ENCODE assay signal across 25 cellular contexts in the genomic region with DNA sequence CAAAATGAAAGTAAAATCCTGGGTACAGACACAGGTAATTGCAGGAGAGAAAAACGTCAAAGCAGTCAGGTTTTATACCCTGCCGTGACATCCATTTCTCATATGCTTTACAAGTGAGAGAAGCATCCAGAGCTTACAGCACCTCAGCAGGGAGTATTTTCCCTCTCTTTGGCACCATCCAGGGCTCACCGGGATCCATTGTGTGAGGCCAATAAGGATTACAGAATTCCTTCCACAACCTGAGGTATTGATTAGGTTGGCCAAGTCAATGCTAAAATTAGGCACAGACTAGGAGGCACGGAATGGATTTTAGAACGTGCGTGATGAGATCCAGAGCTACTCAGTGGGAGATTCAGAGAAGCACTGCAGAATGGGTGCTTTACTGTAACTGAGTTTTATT.
"Had no signal": no experiment of that assay in that cellular context is flagged by ENCODE, and none has a peak within 500 bp of the region (broad histone marks: within the 10 kb centered on the region; RNA-seq: fewer than 3 reads in every experiment).

No MANE protein-coding gene starts in this region.

- H3K27me3 Mint-ChIP-seq: activated CD4-positive, alpha-beta memory T cell treated with anti-CD3 and anti-CD28 coated beads for 36 hours; activated naive CD4-positive, alpha-beta T cell treated with anti-CD3 and anti-CD28 coated beads, Interleukin-2, amount 10 ng/mL, durations not matched to agents 7 days and 5 days; dendritic cell treated with granulocyte-macrophage colony-stimulating factor and Interleukin-4, amounts not matched to agents 40 ng/mL and 50 ng/mL, for 4 days; stimulated activated naive CD8-positive, alpha-beta T cell treated with anti-CD3 and anti-CD28 coated beads, Interleukin-15, amount 100 ng/mL, for 72 hours; type B pancreatic cell had no signal

- H3K36me3 Mint-ChIP-seq: activated CD4-positive, alpha-beta memory T cell treated with anti-CD3 and anti-CD28 coated beads for 36 hours; activated naive CD4-positive, alpha-beta T cell treated with anti-CD3 and anti-CD28 coated beads, Interleukin-2, amount 10 ng/mL, durations not matched to agents 7 days and 5 days; stimulated activated effector memory CD8-positive, alpha-beta T cell treated with anti-CD3 and anti-CD28 coated beads, Interleukin-12 subunit alpha, Interleukin-12 subunit beta, amount 100 ng/mL, for 72 hours; type B pancreatic cell had no signal

- H3K4me3 ChIP-seq: mucosa of descending colon, thoracic aorta, vagina had no signal

- H3K27ac Mint-ChIP-seq: activated CD4-positive, alpha-beta memory T cell treated with anti-CD3 and anti-CD28 coated beads for 36 hours; activated naive CD4-positive, alpha-beta T cell treated with anti-CD3 and anti-CD28 coated beads, Interleukin-2, amount 10 ng/mL, durations not matched to agents 7 days and 5 days; activated T-cell treated with anti-CD3 and anti-CD28 coated beads, Interleukin-2, amount 50 U/mL, for 72 hours; dendritic cell treated with granulocyte-macrophage colony-stimulating factor and Interleukin-4, amounts not matched to agents 40 ng/mL and 50 ng/mL, for 4 days; stimulated activated effector memory CD8-positive, alpha-beta T cell treated with anti-CD3 and anti-CD28 coated beads, Interleukin-12 subunit alpha, Interleukin-12 subunit beta, amount 100 ng/mL, for 72 hours; stimulated activated naive CD8-positive, alpha-beta T cell treated with anti-CD3 and anti-CD28 coated beads, Interleukin-15, amount 100 ng/mL, for 72 hours; type B pancreatic cell had no signal

- H3K4me3 Mint-ChIP-seq: activated CD4-positive, alpha-beta memory T cell treated with anti-CD3 and anti-CD28 coated beads for 36 hours; activated naive CD4-positive, alpha-beta T cell treated with anti-CD3 and anti-CD28 coated beads, Interleukin-2, amount 10 ng/mL, durations not matched to agents 7 days and 5 days; activated T-cell treated with anti-CD3 and anti-CD28 coated beads, Interleukin-2, amount 50 U/mL, for 72 hours; dendritic cell treated with granulocyte-macrophage colony-stimulating factor and Interleukin-4, amounts not matched to agents 40 ng/mL and 50 ng/mL, for 4 days; neural crest cell; stimulated activated effector memory CD8-positive, alpha-beta T cell treated with anti-CD3 and anti-CD28 coated beads, Interleukin-12 subunit alpha, Interleukin-12 subunit beta, amount 100 ng/mL, for 72 hours; stimulated activated naive CD8-positive, alpha-beta T cell treated with anti-CD3 and anti-CD28 coated beads, Interleukin-15, amount 100 ng/mL, for 72 hours; type B pancreatic cell had no signal

- DNase-seq: activated CD4-positive, alpha-beta memory T cell treated with anti-CD3 and anti-CD28 coated beads for 36 hours; activated CD4-positive, alpha-beta T cell treated with anti-CD3 and anti-CD28 coated beads for 4 hours; activated CD4-positive, CD25-positive, alpha-beta regulatory T cell; activated effector memory CD4-positive, alpha-beta T cell treated with anti-CD3 and anti-CD28 coated beads, Interleukin-2, amount 50 U/mL, for 16 hours; activated naive CD4-positive, alpha-beta T cell treated with anti-CD3 and anti-CD28 coated beads, Interleukin-2, amount 10 ng/mL, durations not matched to agents 7 days and 5 days; activated T-cell treated with anti-CD3 and anti-CD28 coated beads, Interleukin-2, amount 50 U/mL, for 72 hours; amygdala; effector CD8-positive, alpha-beta T cell; foreskin keratinocyte; islet precursor cell; left colon; mesenchymal stem cell; mucosa of descending colon; occipital lobe; small intestine; stimulated activated CD4-positive, alpha-beta T cell treated with anti-CD3 and anti-CD28 coated beads, Interleukin-2, amount 100 ng/mL, for 24 hours; stimulated activated naive CD8-positive, alpha-beta T cell treated with anti-CD3 and anti-CD28 coated beads, Interleukin-15, amount 100 ng/mL, for 72 hours; T-helper 9 cell had no signal

- ATAC-seq: activated T-cell treated with anti-CD3 and anti-CD28 coated beads, Interleukin-2, amount 50 U/mL, for 72 hours; foreskin keratinocyte; left colon; mucosa of descending colon; sciatic nerve; stimulated activated effector memory CD8-positive, alpha-beta T cell treated with anti-CD3 and anti-CD28 coated beads, Interleukin-12 subunit alpha, Interleukin-12 subunit beta, amount 100 ng/mL, for 72 hours; stimulated activated naive CD8-positive, alpha-beta T cell treated with anti-CD3 and anti-CD28 coated beads, Interleukin-15, amount 100 ng/mL, for 72 hours had no signal

- H3K4me1 ChIP-seq: foreskin keratinocyte had no signal

- H3K27ac ChIP-seq: foreskin keratinocyte, thoracic aorta, vagina had no signal

- H3K9me3 Mint-ChIP-seq: activated CD4-positive, alpha-beta memory T cell treated with anti-CD3 and anti-CD28 coated beads for 36 hours; stimulated activated naive CD8-positive, alpha-beta T cell treated with anti-CD3 and anti-CD28 coated beads, Interleukin-15, amount 100 ng/mL, for 72 hours; type B pancreatic cell had no signal

- H3K9me3 ChIP-seq: mucosa of descending colon, thoracic aorta, vagina had no signal

- H3K4me1 Mint-ChIP-seq: activated naive CD4-positive, alpha-beta T cell treated with anti-CD3 and anti-CD28 coated beads, Interleukin-2, amount 10 ng/mL, durations not matched to agents 7 days and 5 days; stimulated activated effector memory CD8-positive, alpha-beta T cell treated with anti-CD3 and anti-CD28 coated beads, Interleukin-12 subunit alpha, Interleukin-12 subunit beta, amount 100 ng/mL, for 72 hours; stimulated activated naive CD8-positive, alpha-beta T cell treated with anti-CD3 and anti-CD28 coated beads, Interleukin-15, amount 100 ng/mL, for 72 hours had no signal

- H3K36me3 ChIP-seq: thoracic aorta, vagina had no signal

- H3K27me3 ChIP-seq: foreskin keratinocyte, vagina had no signal
